ENCODE assay signal across 8 cellular contexts in genomic region chr1:143936461-143937115, GRCh38. TPM values are rescaled to one million over a fixed set of nuclear protein-coding genes. Genes with fewer than 3 reads are reported as not detected.
DNase-seq lines count a peak whose midpoint lies in the region; TF ChIP-seq lines count a peak whose summit lies in the region.
"Not testable (repeated sequence)": the region's sequence is repeated elsewhere in the genome, so short reads cannot be mapped to it uniquely, and the experiment has no call there.

No MANE protein-coding gene starts in this region.

- intact Hi-C loops in prostate gland (cut with DNase I); transverse colon (cut with DNase I; ENCODE audit: low total_unique reads): not testable (repeated sequence)

- H3K9me3 ChIP-seq in MG63, prostate gland, transverse colon: not testable (repeated sequence)

- not testable (repeated sequence) for H3K27ac Mint-ChIP-seq in immature natural killer cell

- H3K4me1 ChIP-seq in prostate gland (replicated peaks); transverse colon: not testable (repeated sequence)

- not testable (repeated sequence) for H3K9me3 Mint-ChIP-seq in immature natural killer cell

- not testable (repeated sequence) for H3K27me3 Mint-ChIP-seq in immature natural killer cell (ENCODE audit: low read depth in 3 of 3)

- not testable (repeated sequence) for H3K36me3 Mint-ChIP-seq in immature natural killer cell

- H3K4me3 ChIP-seq in MG63, prostate gland, transverse colon: not testable (repeated sequence)

- TF ChIP-seq EP300 in transverse colon (IDR thresholded peaks at IDR 0.05; ENCODE audit: low read depth): not testable (repeated sequence)

- in situ Hi-C loops in transverse colon (cut with MboI; ENCODE audit: low pct_ligation_motif_present in 1 of 4, low pct_unique_long_range_greater_than_20kb in 1 of 4, low sequenced_read_pairs in 3 of 4): not testable (repeated sequence)

- not testable (repeated sequence) for H3K36me3 ChIP-seq in MG63, prostate gland, transverse colon

- TF ChIP-seq CTCF in prostate gland (IDR thresholded peaks at IDR 0.05) (peak in 1 of 4 experiments; percentile 18), transverse colon (IDR thresholded peaks at IDR 0.05) (peak in 3 of 5 experiments; percentile 12 to 34 (median 25))

- not testable (repeated sequence) for H3K27me3 ChIP-seq in MG63; prostate gland (replicated peaks; ENCODE audit: insufficient read depth); transverse colon

- peak; percentile 44 for DNase-seq in ELR (ENCODE audit: low read depth)
- DNase-seq in MG63: peak; percentile 29
- peak; percentile 49 for DNase-seq in SIG-M5 treated with dmso at 0.1 percent for 504 hours (lab: John Stamatoyannopoulos, UW; ENCODE audit: unreplicated experiment)
- peak; percentile 6 to 8 for DNase-seq in activated CD8-positive, alpha-beta memory T cell treated with anti-CD3 and anti-CD28 coated beads for 4 hours (ENCODE audit: low read depth in 2 of 2)
- peak; percentile 12 for DNase-seq in central memory CD4-positive, alpha-beta T cell
- peak; percentile 0 to 33 (median 5) for DNase-seq in immature natural killer cell
- DNase-seq in prostate gland (ENCODE audit: low spot score): peak; percentile 5
- peak; percentile 52 for DNase-seq in transverse colon

- not testable (repeated sequence) for H3K4me3 Mint-ChIP-seq in immature natural killer cell

- not testable (repeated sequence) for TF ChIP-seq POLR2A in prostate gland (IDR thresholded peaks at IDR 0.05); transverse colon (IDR thresholded peaks at IDR 0.05)

- not testable (repeated sequence) for H3K27ac ChIP-seq in prostate gland, transverse colon

- H3K4me1 Mint-ChIP-seq in immature natural killer cell: not testable (repeated sequence)

- 3% methylated on average over 2 of the region's 8 CpGs for WGBS in prostate gland
- WGBS in transverse colon (ENCODE audit: low coverage in 1 of 2), 2 donors: 0% methylated on average over 2 of the region's 8 CpGs

RNA-seq across cellular contexts. Expression of gene FAM72C, which starts 35.2 kb away (rescaled TPM):
- 0.89 and 4.1 TPM in 2 replicates for total RNA-seq in MG63 (2014; rRNA removed; shearing (Covaris generic); ENCODE audit: low replicate concordance)
- under 1 TPM in 2 of 3 donors, not detected in 1; 0.26 to 0.36 TPM for polyA plus RNA-seq in immature natural killer cell
- under 1 TPM; 0.55 to 0.97 TPM for total RNA-seq in prostate gland
- total RNA-seq in transverse colon: under 1 TPM in 1 of 4 donors, not detected in 3; 0.41 TPM
